1 cellular context compared by ENCODE assay signal in the genomic region with DNA sequence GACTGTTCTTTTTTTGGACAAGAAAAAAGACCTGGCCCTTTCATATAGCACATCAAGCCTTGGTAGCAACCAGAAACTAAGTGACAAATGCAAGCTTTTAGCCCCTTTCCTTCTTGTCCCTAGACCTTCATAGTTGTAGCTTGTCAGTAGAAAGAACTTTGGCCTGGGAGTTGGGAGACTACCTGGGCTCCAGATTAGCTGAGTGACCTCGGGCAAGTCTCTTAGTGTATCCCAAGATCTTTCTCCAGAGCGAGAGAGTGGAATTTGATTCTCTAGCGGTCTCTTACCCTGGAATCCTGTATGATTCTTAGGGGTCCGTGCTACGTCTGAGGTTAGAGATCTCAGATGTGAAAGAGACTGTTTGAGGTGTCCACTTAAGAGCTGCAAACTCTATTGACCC.
TF ChIP-seq lines count a peak whose summit lies in the region.

No MANE protein-coding gene starts in this region.

TF ChIP-seq in HepG2, 621 proteins besides CTCF, POLR2A, EP300 and RAD21:
- TF ChIP-seq RBM22 (optimal IDR thresholded peaks at IDR 0.05; ENCODE audit: low read length), result peak; percentile 91
- no peak for TF ChIP-seq GATAD1 (CRISPR knock-in tag; IDR thresholded peaks at IDR 0.05)
